Comparison of ENCODE assay signal across 11 cellular contexts in genomic region chr18:12336887-12337286, GRCh38. TPM values are rescaled to one million over a fixed set of nuclear protein-coding genes. Genes with fewer than 3 reads are reported as not detected.
DNase-seq lines count a peak whose midpoint lies in the region; FAIRE-seq and TF ChIP-seq lines count a peak whose summit lies in the region.
"Had no signal": no experiment of that assay in that cellular context is flagged by ENCODE, and none has a peak within 500 bp of the region (broad histone marks: within the 10 kb centered on the region; RNA-seq: fewer than 3 reads in every experiment).

No MANE protein-coding gene starts in this region.

- H3K36me3 ChIP-seq in osteoblast (ENCODE audit: insufficient read depth, low read length) (peaks cover 21% of the 10 kb centered on the region), neuronal stem cell (replicated peaks in 1 of 2; ENCODE audit: control insufficient read depth in 2 of 2, insufficient read depth in 2 of 2, low read length in 2 of 2) (peaks cover 9 to 83% of the 10 kb centered on the region in 2 donors)

- H4K91ac ChIP-seq in neuronal stem cell (ENCODE audit: low read depth, low read length, poor library complexity), result no peak overlapping the region

- H3K27me3 ChIP-seq in osteoblast (ENCODE audit: insufficient read depth, low read length) (no peaks in the 10 kb centered on the region), neuronal stem cell (ENCODE audit: control insufficient read depth in 3 of 3, insufficient read depth in 3 of 3, low read depth in 1 of 3, low read length in 3 of 3) (no peaks in the 10 kb centered on the region)

- H4K20me1 ChIP-seq in osteoblast (ENCODE audit: insufficient read depth, low read length), result peaks cover 21% of the 10 kb centered on the region

- H3K4me3 ChIP-seq in osteoblast (ENCODE audit: insufficient read depth, low read length) (no peak overlapping the region), neuronal stem cell (ENCODE audit: low read length in 2 of 2) (no peak overlapping the region)

- no peak overlapping the region for H2BK15ac ChIP-seq in neuronal stem cell (ENCODE audit: low read length)

- H2BK120ac ChIP-seq in neuronal stem cell (ENCODE audit: low read depth, low read length), result no peak overlapping the region

- H3K4me1 ChIP-seq in osteoblast (ENCODE audit: insufficient read depth, low read length) (peaks cover 11% of the 10 kb centered on the region), neuronal stem cell (ENCODE audit: control insufficient read depth in 2 of 2, insufficient read depth in 1 of 2, low read depth in 1 of 2, low read length in 2 of 2) (peaks cover 15 to 20% of the 10 kb centered on the region in 2 donors)

- H3K9me3 ChIP-seq in osteoblast (ENCODE audit: low read depth, low read length) (no peaks in the 10 kb centered on the region), neuronal stem cell (replicated peaks in 1 of 2; ENCODE audit: control insufficient read depth in 2 of 2, insufficient read depth in 1 of 2, low read depth in 1 of 2, low read length in 2 of 2) (peaks cover 4 to 10% of the 10 kb centered on the region in 2 donors)

- H2AK5ac ChIP-seq in neuronal stem cell (ENCODE audit: low read depth, low read length), result no peak overlapping the region

- peak; percentile 74 for FAIRE-seq in GM12892 (lab: Jason Lieb, UNC)

- H3K79me2 ChIP-seq in osteoblast (ENCODE audit: insufficient read depth, low read length), result no peaks in the 10 kb centered on the region

- peak overlapping the region; percentile 4 for H3K27ac ChIP-seq in epithelial cell of prostate
- H3K27ac ChIP-seq in osteoblast (ENCODE audit: low read depth, low read length), result no peak overlapping the region
- no peak overlapping the region for H3K27ac ChIP-seq in neuronal stem cell (replicated peaks; ENCODE audit: low read length)

- H2AFZ ChIP-seq in osteoblast (ENCODE audit: low read length), result no peak overlapping the region
- no peak overlapping the region for H2AFZ ChIP-seq in neuronal stem cell (ENCODE audit: low read length)

- no peak overlapping the region for H3K18ac ChIP-seq in neuronal stem cell (ENCODE audit: low read length)

- H2BK12ac ChIP-seq in neuronal stem cell (ENCODE audit: low read length), result no peak overlapping the region

- no peaks in the 10 kb centered on the region for H3K79me1 ChIP-seq in neuronal stem cell (ENCODE audit: low read depth, low read length)

- WGBS in neuronal stem cell (ENCODE audit: extremely low coverage in 2 of 2, insufficient read length in 2 of 2, insufficient replicate concordance in 1 of 2), 2 donors, result no CpG with 5 or more reads among the region's 6 CpGs

- TF ChIP-seq POLR2A in GM12892 (IDR thresholded peaks at IDR 0.05; ENCODE audit: low read depth, low read length), result no peak

- no peak overlapping the region for H3K9ac ChIP-seq in neuronal stem cell (ENCODE audit: low read depth, low read length, poor library complexity)

- TF ChIP-seq CTCF in osteoblast (IDR thresholded peaks at IDR 0.05; ENCODE audit: extremely low read depth, low read depth, low read length), result no peak

- peak overlapping the region; percentile 11 for H3K4me2 ChIP-seq in osteoblast (ENCODE audit: insufficient read depth, low read length)
- no peak overlapping the region for H3K4me2 ChIP-seq in neuronal stem cell (ENCODE audit: insufficient read depth, low read length, poor library complexity, severe bottlenecking)

- H4K8ac ChIP-seq in neuronal stem cell (ENCODE audit: low read depth, low read length), result no peak overlapping the region

- H2BK5ac ChIP-seq in neuronal stem cell (ENCODE audit: low read length), result no peak overlapping the region

- H3K14ac ChIP-seq in neuronal stem cell (ENCODE audit: low read length), result no peak overlapping the region

- no peak for DNase-seq in GM12892 (ENCODE audit: insufficient read length)
- DNase-seq in M059J (ENCODE audit: low read depth), result peak; percentile 95
- peak; percentile 39 for DNase-seq in epithelial cell of prostate (ENCODE audit: low read depth, low spot score)
- no peak for DNase-seq in osteoblast (ENCODE audit: insufficient read length, low spot score, missing footprints)
- DNase-seq in neuronal stem cell (ENCODE audit: low spot score), result no peak
- no peak for DNase-seq in activated CD4-positive, CD25-positive, alpha-beta regulatory T cell (lab: John Stamatoyannopoulos, UW)
- no peak for DNase-seq in HUDEP-2 (lab: John Stamatoyannopoulos, UW; ENCODE audit: unreplicated experiment in 76 of 76)
- no peak for DNase-seq in SK-N-DZ (ENCODE audit: low spot score)
- DNase-seq: activated naive CD4-positive, alpha-beta T cell treated with anti-CD3 and anti-CD28 coated beads, Interleukin-2, amount 50 U/mL, for 16 hours; naive B cell; NK-92 treated with Interleukin-12 subunit alpha and Interleukin-12 subunit beta, amount 100 ng/mL, for 24 hours had no signal

- no peak overlapping the region for H3K23ac ChIP-seq in neuronal stem cell (ENCODE audit: low read depth, low read length, poor library complexity)

- H3K4ac ChIP-seq in neuronal stem cell (ENCODE audit: low read length), result no peak overlapping the region

RNA-seq across cellular contexts. Expression of gene TUBB6, which starts 28.8 kb away (rescaled TPM):
- polyA plus RNA-seq in GM12892 (2012; ENCODE audit: missing spikeins), result 38.8 TPM
- total RNA-seq in M059J (2014; rRNA removed; shearing (Covaris generic)), result 207 and 350 TPM in 2 replicates
- total RNA-seq in osteoblast, result 312 and 425 TPM in 2 replicates
- 91.0 TPM for polyA plus RNA-seq in neuronal stem cell (2013, experiment 1 of 2)
- polyA plus RNA-seq in neuronal stem cell (2013, experiment 2 of 2), result 86.1 TPM
- 67.3 and 69.0 TPM in 2 replicates for polyA plus RNA-seq in SK-N-DZ (2014; cell fraction: cytosol; rRNA removed)
- polyA plus RNA-seq in SK-N-DZ (2014; cell fraction: nucleus; rRNA removed), result 29.0 and 31.2 TPM in 2 replicates

RNA-seq across cellular contexts. Expression of gene AFG3L2, which starts 40.1 kb away (rescaled TPM):
- polyA plus RNA-seq in GM12892 (2012; ENCODE audit: missing spikeins), result 46.2 TPM
- 32.9 and 48.9 TPM in 2 replicates for total RNA-seq in M059J (2014; rRNA removed; shearing (Covaris generic))
- 61.9 and 65.5 TPM in 2 replicates for total RNA-seq in osteoblast
- 21.0 TPM for polyA plus RNA-seq in neuronal stem cell (2013, experiment 1 of 2)
- polyA plus RNA-seq in neuronal stem cell (2013, experiment 2 of 2), result 20.1 TPM
- 58.2 and 62.1 TPM in 2 replicates for polyA plus RNA-seq in SK-N-DZ (2014; cell fraction: cytosol; rRNA removed)
- 44.9 and 46.4 TPM in 2 replicates for polyA plus RNA-seq in SK-N-DZ (2014; cell fraction: nucleus; rRNA removed)

Comparison
In these comparisons a context has a peak if more than half of its experiments do, and no peak if none do; other contexts are left out.
1. DNase-seq: peak in M059J (single experiment) and epithelial cell of prostate (single experiment); none in GM12892 (single experiment), osteoblast (single experiment), neuronal stem cell (single experiment), activated CD4-positive, CD25-positive, alpha-beta regulatory T cell (0 of 4), HUDEP-2 (0 of 76) and SK-N-DZ (single experiment).